ENCODE assay signal across 19 cellular contexts in the genomic region with DNA sequence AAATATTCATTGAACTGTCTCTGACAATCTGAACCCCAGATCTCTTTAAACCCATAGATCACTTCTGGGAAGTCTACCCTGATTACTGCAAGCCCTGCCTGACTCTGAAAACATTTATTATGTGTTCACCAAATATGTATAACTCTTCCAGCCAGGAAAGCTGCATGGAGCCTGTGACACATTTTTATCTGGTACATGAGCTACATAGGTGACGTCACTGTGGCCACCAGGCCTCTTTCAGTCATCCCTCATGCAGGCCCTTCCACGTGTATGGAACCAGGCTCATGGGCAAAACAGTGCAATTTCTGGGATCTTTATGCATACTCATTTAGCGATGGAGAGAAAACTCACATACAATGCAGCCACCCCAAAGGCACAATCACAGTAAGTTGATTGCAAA.
A peak's percentile ranks its signal among the peaks of the same experiment; 100 is the strongest.
DNase-seq lines count a peak whose midpoint lies in the region; ATAC-seq, FAIRE-seq and TF ChIP-seq lines count a peak whose summit lies in the region.
"Had no signal": no experiment of that assay in that cellular context is flagged by ENCODE, and none has a peak within 500 bp of the region (broad histone marks: within the 10 kb centered on the region; RNA-seq: fewer than 3 reads in every experiment).

No MANE protein-coding gene starts in this region.

- H3K27me3 ChIP-seq in MG63 (no peaks in the 10 kb centered on the region), K562 (ENCODE audit: control insufficient read depth in 2 of 2, insufficient read depth in 2 of 2, low read length in 2 of 2) (no peaks in the 10 kb centered on the region)

- TF ChIP-seq EP300 in K562 (IDR thresholded peaks at IDR 0.05; ENCODE audit: low read length), result no peak

- WGBS in K562 (ENCODE audit: insufficient coverage, low coverage, missing lambda C conversion rate), result 0% methylated on average over 3 of the region's 3 CpGs

- TF ChIP-seq CTCF in HEK293 (tag by site-specific recombination; IDR thresholded peaks at IDR 0.05), result no peak
- no peak for TF ChIP-seq CTCF in K562 (IDR thresholded peaks at IDR 0.05 in 2 of 3, conservative IDR thresholded peaks at IDR 0.05 in 1 of 3; ENCODE audit: insufficient read depth in 2 of 3, low read depth in 1 of 3, low read length in 3 of 3)

- no peak overlapping the region for H3K4me3 ChIP-seq in HEK293 (ENCODE audit: low read depth, low read length)
- H3K4me3 ChIP-seq in MG63, result no peak overlapping the region
- H3K4me3 ChIP-seq in K562, result no peak overlapping the region
- H3K4me3 ChIP-seq: GM23248 had no signal

- TF ChIP-seq POLR2A in K562 (conservative IDR thresholded peaks at IDR 0.05), result no peak

- POLR2A ChIA-PET in HEK293 (lab: Yijun Ruan, JAX), result interaction anchor here (0.6 kb wide), 1 partner anchor 112 kb away, joined by 7 read pairs; no protein-coding TSS in a partner anchor
- POLR2A ChIA-PET in K562 (lab: Yijun Ruan, JAX), result interaction anchor here (0.6 kb wide), 1 partner anchor 15 kb away, joined by 3 read pairs; no protein-coding TSS in a partner anchor

- DNase-seq in MG63, result peak; percentile 10
- no peak for DNase-seq in K562 (ENCODE audit: extremely low read depth in 1 of 4, low spot score in 3 of 4)
- peak; percentile 26 for DNase-seq in mesenteric fat pad (ENCODE audit: low spot score)
- DNase-seq in NCI-H1417 treated with DMSO at 0.1 percent for 48 hours (lab: John Stamatoyannopoulos, UW), result no peak
- DNase-seq: C1 segment of cervical spinal cord; Calu3; CD4-positive, alpha-beta memory T cell; COR-L47; DMS53; DMS79 treated with DMSO at 0.1 percent for 48 hours; GM23248; H7; HCEC 1CT had no signal

- H3K4me1 ChIP-seq in HEK293 (ENCODE audit: control insufficient read depth, insufficient read depth, low read length), result no peaks in the 10 kb centered on the region
- no peaks in the 10 kb centered on the region for H3K4me1 ChIP-seq in K562 (replicated peaks in 1 of 2; ENCODE audit: control insufficient read depth in 2 of 2, insufficient read depth in 2 of 2, low read length in 2 of 2)

- H3K27ac ChIP-seq in HEK293 (ENCODE audit: extremely low read depth, low read depth, low read length) (no peak overlapping the region), K562 (ENCODE audit: extremely low read depth, low read depth, low read length) (no peak overlapping the region)
- H3K27ac ChIP-seq: GM23248 had no signal

- in situ Hi-C loops in K562 (cut with MboI), result no loop called here

- ATAC-seq in K562 (no peak), HG03159 (IDR thresholded peaks at IDR 0.05; ENCODE audit: unreplicated experiment) (no peak), GM21360 (IDR thresholded peaks at IDR 0.05; ENCODE audit: unreplicated experiment) (no peak)

- H2AFZ ChIP-seq in K562 (ENCODE audit: low read depth, low read length), result no peak overlapping the region
- H2AFZ ChIP-seq: GM23248 had no signal

- CTCF ChIA-PET in HEK293 (lab: Yijun Ruan, JAX), result no interaction called here
- CTCF ChIA-PET in K562 (lab: Yijun Ruan, JAX; ENCODE audit: low intra/inter-chr PET ratio), result no interaction called here

- intact Hi-C loops in K562 (cut with micrococcal nuclease), result no loop called here

- no TSS peak for BruUV-seq in K562 (replicated peaks; lab: Mats Ljungman, UMichigan)

- no peaks in the 10 kb centered on the region for H4K20me1 ChIP-seq in K562 (replicated peaks; ENCODE audit: control insufficient read depth, insufficient read depth, low read length)

- no peaks in the 10 kb centered on the region for H3K36me3 ChIP-seq in HEK293 (ENCODE audit: control insufficient read depth in 2 of 2, insufficient read depth in 1 of 2, low read length in 2 of 2)
- no peaks in the 10 kb centered on the region for H3K36me3 ChIP-seq in MG63
- no peaks in the 10 kb centered on the region for H3K36me3 ChIP-seq in K562 (ENCODE audit: control insufficient read depth, insufficient read depth, low read length)

- H3K79me2 ChIP-seq in K562 (ENCODE audit: control insufficient read depth, insufficient read depth, low read length), result no peaks in the 10 kb centered on the region

- H3K9me3 ChIP-seq in HEK293 (ENCODE audit: control insufficient read depth, insufficient read depth, low read depth, low read length) (no peaks in the 10 kb centered on the region), MG63 (no peaks in the 10 kb centered on the region; the same call in 1 of the 2 replicates), K562 (replicated peaks; ENCODE audit: control insufficient read depth, insufficient read depth, low read depth, low read length) (no peaks in the 10 kb centered on the region)

- no peak for TF ChIP-seq RAD21 in K562 (CRISPR knock-in tag; conservative IDR thresholded peaks at IDR 0.05 in 1 of 2, IDR thresholded peaks at IDR 0.05 in 1 of 2)

- H3K9ac ChIP-seq in K562 (ENCODE audit: insufficient read depth in 1 of 2, low read depth in 2 of 2, low read length in 2 of 2), result no peak overlapping the region
- H3K9ac ChIP-seq: GM23248 had no signal

- no peaks in the 10 kb centered on the region for H3K9me1 ChIP-seq in K562 (ENCODE audit: control insufficient read depth, insufficient read depth, low read length)

- FAIRE-seq in K562 (lab: Jason Lieb, UNC), result no peak
- FAIRE-seq: G401.6, GM12892, H1 had no signal

- H3K4me2 ChIP-seq in K562 (ENCODE audit: insufficient read depth, low read length), result no peak overlapping the region

TF ChIP-seq in HEK293, 187 proteins besides CTCF, POLR2A, EP300 and RAD21:
- no peak for TF ChIP-seq ZNF121 (tag by site-specific recombination; IDR thresholded peaks at IDR 0.05)
- no peak for TF ChIP-seq ZNF302 (tag by site-specific recombination; IDR thresholded peaks at IDR 0.05; ENCODE audit: low read depth)
- TF ChIP-seq, protein P1, sequence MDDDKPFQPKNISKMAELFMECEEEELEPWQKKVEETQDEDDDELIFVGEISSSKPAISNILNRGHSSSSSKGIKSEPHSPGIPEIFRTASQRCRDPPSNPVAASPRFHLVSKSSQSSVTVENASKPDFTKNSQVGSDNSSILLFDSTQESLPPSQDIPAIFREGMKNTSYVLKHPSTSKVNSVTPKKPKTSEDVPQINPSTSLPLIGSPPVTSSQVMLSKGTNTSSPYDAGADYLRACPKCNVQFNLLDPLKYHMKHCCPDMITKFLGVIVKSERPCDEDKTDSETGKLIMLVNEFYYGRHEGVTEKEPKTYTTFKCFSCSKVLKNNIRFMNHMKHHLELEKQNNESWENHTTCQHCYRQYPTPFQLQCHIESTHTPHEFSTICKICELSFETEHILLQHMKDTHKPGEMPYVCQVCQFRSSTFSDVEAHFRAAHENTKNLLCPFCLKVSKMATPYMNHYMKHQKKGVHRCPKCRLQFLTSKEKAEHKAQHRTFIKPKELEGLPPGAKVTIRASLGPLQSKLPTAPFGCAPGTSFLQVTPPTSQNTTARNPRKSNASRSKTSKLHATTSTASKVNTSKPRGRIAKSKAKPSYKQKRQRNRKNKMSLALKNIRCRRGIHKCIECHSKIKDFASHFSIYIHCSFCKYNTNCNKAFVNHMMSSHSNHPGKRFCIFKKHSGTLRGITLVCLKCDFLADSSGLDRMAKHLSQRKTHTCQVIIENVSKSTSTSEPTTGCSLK (tag by site-specific recombination; IDR thresholded peaks at IDR 0.05), result no peak
- TF ChIP-seq, protein P2, sequence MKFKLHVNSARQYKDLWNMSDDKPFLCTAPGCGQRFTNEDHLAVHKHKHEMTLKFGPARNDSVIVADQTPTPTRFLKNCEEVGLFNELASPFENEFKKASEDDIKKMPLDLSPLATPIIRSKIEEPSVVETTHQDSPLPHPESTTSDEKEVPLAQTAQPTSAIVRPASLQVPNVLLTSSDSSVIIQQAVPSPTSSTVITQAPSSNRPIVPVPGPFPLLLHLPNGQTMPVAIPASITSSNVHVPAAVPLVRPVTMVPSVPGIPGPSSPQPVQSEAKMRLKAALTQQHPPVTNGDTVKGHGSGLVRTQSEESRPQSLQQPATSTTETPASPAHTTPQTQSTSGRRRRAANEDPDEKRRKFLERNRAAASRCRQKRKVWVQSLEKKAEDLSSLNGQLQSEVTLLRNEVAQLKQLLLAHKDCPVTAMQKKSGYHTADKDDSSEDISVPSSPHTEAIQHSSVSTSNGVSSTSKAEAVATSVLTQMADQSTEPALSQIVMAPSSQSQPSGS (tag by site-specific recombination; IDR thresholded peaks at IDR 0.05; ENCODE audit: low read depth), result peak; percentile 18; the same call in 1 of the 2 replicates

TF ChIP-seq in K562, 482 proteins besides CTCF, POLR2A, EP300 and RAD21:
- TF ChIP-seq, protein P3, sequence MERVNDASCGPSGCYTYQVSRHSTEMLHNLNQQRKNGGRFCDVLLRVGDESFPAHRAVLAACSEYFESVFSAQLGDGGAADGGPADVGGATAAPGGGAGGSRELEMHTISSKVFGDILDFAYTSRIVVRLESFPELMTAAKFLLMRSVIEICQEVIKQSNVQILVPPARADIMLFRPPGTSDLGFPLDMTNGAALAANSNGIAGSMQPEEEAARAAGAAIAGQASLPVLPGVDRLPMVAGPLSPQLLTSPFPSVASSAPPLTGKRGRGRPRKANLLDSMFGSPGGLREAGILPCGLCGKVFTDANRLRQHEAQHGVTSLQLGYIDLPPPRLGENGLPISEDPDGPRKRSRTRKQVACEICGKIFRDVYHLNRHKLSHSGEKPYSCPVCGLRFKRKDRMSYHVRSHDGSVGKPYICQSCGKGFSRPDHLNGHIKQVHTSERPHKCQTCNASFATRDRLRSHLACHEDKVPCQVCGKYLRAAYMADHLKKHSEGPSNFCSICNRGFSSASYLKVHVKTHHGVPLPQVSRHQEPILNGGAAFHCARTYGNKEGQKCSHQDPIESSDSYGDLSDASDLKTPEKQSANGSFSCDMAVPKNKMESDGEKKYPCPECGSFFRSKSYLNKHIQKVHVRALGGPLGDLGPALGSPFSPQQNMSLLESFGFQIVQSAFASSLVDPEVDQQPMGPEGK (CRISPR knock-in tag; IDR thresholded peaks at IDR 0.05; ENCODE audit: borderline replicate concordance), result no peak
- TF ChIP-seq ATF7 (IDR thresholded peaks at IDR 0.05), result peak; percentile 20; the same call in 1 of the 2 replicates
- TF ChIP-seq ZNF507 (tag; conservative IDR thresholded peaks at IDR 0.05), result no peak
- TF ChIP-seq, protein P4, sequence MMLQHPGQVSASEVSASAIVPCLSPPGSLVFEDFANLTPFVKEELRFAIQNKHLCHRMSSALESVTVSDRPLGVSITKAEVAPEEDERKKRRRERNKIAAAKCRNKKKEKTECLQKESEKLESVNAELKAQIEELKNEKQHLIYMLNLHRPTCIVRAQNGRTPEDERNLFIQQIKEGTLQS (IDR thresholded peaks at IDR 0.05), result peak; percentile 30; the same call in 1 of the 2 replicates
- TF ChIP-seq, protein P4 (CRISPR knock-in tag; conservative IDR thresholded peaks at IDR 0.05), result no peak

Comparison
In these comparisons a context has a peak if more than half of its experiments do, and no peak if none do; other contexts are left out.
1. DNase-seq: peak in MG63 (single experiment) and mesenteric fat pad (single experiment); none in K562 (0 of 4) and NCI-H1417 treated with DMSO at 0.1 percent for 48 hours (single experiment).